10 cellular contexts compared by ENCODE assay signal in genomic region chr1:245677446-245678240, GRCh38.
"Had no signal": no experiment of that assay in that cellular context is flagged by ENCODE, and none has a peak within 500 bp of the region (broad histone marks: within the 10 kb centered on the region; RNA-seq: fewer than 3 reads in every experiment).

No MANE protein-coding gene starts in this region.

- H3K9me3 ChIP-seq: thoracic aorta had no signal

- DNase-seq: activated CD4-positive, alpha-beta T cell treated with anti-CD3 and anti-CD28 coated beads for 1 hour; activated CD4-positive, alpha-beta T cell treated with anti-CD3 and anti-CD28 coated beads, Interleukin-2, amount 50 U/mL, for 48 hours; activated naive CD8-positive, alpha-beta T cell treated with anti-CD3 and anti-CD28 coated beads, Interleukin-2, amount 10 ng/mL, durations not matched to agents 7 days and 5 days; activated T-cell treated with anti-CD3 and anti-CD28 coated beads, Interleukin-2, amount 50 U/mL, for 4 hours; effector CD8-positive, alpha-beta T cell; stimulated activated CD4-positive, alpha-beta T cell treated with anti-CD3 and anti-CD28 coated beads, Interleukin-4, amount 100 ng/mL, for 4 hours; stimulated activated naive CD8-positive, alpha-beta T cell treated with anti-CD3 and anti-CD28 coated beads, Interleukin-15, amount 100 ng/mL, for 72 hours had no signal

- H3K27me3 ChIP-seq: cardiac muscle cell had no signal

- H3K4me3 ChIP-seq: cardiac muscle cell, coronary artery, thoracic aorta had no signal

- H3K27ac ChIP-seq: cardiac muscle cell, coronary artery, thoracic aorta had no signal

- H3K36me3 ChIP-seq: thoracic aorta had no signal
